ENCODE assay signal across 7 cellular contexts in the genomic region with DNA sequence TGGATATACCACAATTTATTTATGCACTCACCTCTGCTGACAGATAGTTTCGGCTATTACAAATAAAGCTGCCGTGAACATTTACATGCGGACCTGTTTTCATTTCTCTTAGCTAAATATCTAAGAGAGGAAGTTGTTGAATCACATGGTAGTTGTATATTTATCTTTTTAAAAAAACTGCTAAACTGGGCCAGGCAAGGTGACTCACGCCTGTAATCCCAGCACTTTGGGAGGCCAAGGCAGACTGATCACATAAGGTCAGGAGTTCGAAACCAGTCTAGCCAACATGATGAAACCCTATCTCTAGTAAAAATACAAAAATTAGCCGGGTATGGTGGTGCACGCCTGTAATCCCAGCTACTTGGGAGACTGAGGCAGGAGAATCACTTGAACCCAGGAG.
DNase-seq lines count a peak whose midpoint lies in the region; TF ChIP-seq lines count a peak whose summit lies in the region.
"Not testable (repeated sequence)": the region's sequence is repeated elsewhere in the genome, so short reads cannot be mapped to it uniquely, and the experiment has no call there.

No MANE protein-coding gene starts in this region.

- H3K4me3 ChIP-seq in choroid plexus epithelial cell (ENCODE audit: low read depth, low read length); foreskin fibroblast (ENCODE audit: low read depth in 1 of 2, low read length in 2 of 2): not testable (repeated sequence)
- peak overlapping the region in 1 of 2 donors; percentile 51 for H3K4me3 ChIP-seq in mucosa of rectum (ENCODE audit: low read length in 2 of 2)

- not testable (repeated sequence) for TF ChIP-seq CTCF in HFFc6 (IDR thresholded peaks at IDR 0.05); choroid plexus epithelial cell (conservative IDR thresholded peaks at IDR 0.05; ENCODE audit: low read depth, low read length); foreskin fibroblast (IDR thresholded peaks at IDR 0.05; ENCODE audit: low read depth, low read length)

- H3K4me1 Mint-ChIP-seq in HFFc6 (ENCODE audit: low read depth) = peaks cover 45% of the 10 kb centered on the region

- H3K27ac Mint-ChIP-seq in HFFc6 = not testable (repeated sequence)

- not testable (repeated sequence) for H3K36me3 Mint-ChIP-seq in HFFc6 (ENCODE audit: low read depth)

- DNase-seq in DMS53 (lab: John Stamatoyannopoulos, UW) = peak; percentile 23
- DNase-seq in HFFc6 = peak; percentile 42
- peak; percentile 19 for DNase-seq in NCI-H460 (ENCODE audit: extremely low read depth, low read depth)
- peak; percentile 34 for DNase-seq in amniotic stem cell (lab: John Stamatoyannopoulos, UW)
- peak; percentile 83 for DNase-seq in choroid plexus epithelial cell (ENCODE audit: low read depth)
- peak; percentile 48 to 52 for DNase-seq in foreskin fibroblast

- H3K4me1 ChIP-seq in mucosa of rectum (ENCODE audit: control insufficient read depth in 2 of 2, insufficient read depth in 2 of 2, low read length in 2 of 2) = peaks cover 13 to 37% of the 10 kb centered on the region in 2 donors

- H3K36me3 ChIP-seq in mucosa of rectum (ENCODE audit: control insufficient read depth in 2 of 2, insufficient read depth in 2 of 2, low read length in 2 of 2) = not testable (repeated sequence)

- H3K27me3 ChIP-seq in mucosa of rectum (ENCODE audit: control insufficient read depth in 2 of 2, insufficient read depth in 2 of 2, low read length in 2 of 2) = not testable (repeated sequence)

- not testable (repeated sequence) for H3K4me3 Mint-ChIP-seq in HFFc6

- H3K9me3 Mint-ChIP-seq in HFFc6 = not testable (repeated sequence)

- not testable (repeated sequence) for H3K9me3 ChIP-seq in mucosa of rectum (ENCODE audit: control insufficient read depth in 2 of 2, low read length in 2 of 2)

- not testable (repeated sequence) for H3K27me3 Mint-ChIP-seq in HFFc6 (ENCODE audit: insufficient read depth)

- H3K27ac ChIP-seq in mucosa of rectum (ENCODE audit: low read depth in 2 of 2, low read length in 2 of 2) = peak overlapping the region; percentile 64 to 93

- H3K9ac ChIP-seq in mucosa of rectum (ENCODE audit: low read depth in 1 of 2, low read length in 2 of 2) = not testable (repeated sequence)

Comparison
In these comparisons a context has a peak if more than half of its experiments do, and no peak if none do; other contexts are left out.
1. DNase-seq: peak in every context shown above with its lines; median percentile 83 in choroid plexus epithelial cell; 50 in foreskin fibroblast; 42 in HFFc6; 34 in amniotic stem cell; 23 in DMS53; 19 in NCI-H460.